In the genomic region with DNA sequence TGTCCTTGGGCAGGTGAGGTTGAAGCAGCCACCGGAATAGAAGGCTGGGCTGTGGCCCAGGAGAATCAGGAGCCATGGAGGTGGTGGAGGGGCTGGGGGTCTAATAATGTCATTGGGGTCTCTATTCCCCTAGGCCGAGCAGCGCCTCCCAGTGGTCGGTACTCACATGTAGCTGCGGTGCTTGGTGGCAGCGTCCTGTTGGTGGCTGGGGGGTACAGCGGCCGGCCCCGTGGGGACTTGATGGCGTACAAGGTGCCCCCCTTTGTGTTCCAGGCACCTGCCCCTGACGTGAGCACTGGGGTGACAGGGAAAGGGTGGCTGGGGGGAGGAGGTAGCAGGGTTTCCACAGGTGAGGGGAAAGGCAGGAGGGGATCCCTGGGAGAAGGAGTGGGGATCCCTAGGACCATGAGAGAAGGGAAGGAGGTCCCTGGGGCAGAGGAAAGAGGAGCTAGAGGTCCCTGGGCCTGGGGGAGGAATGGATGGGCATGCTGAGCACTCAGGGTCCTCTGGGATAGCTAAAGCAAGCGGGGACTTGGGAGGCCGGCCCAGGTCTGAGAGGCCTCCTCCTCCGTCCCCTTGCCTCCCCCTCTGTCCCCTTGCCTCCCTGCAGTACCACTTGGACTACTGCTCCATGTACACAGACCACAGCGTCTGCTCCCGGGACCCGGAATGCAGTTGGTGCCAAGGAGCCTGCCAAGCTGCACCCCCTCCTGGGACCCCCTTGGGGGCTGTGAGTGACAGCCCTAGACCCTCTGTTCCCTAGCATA, we compare ENCODE assay signal across 15 cellular contexts. TPM values are rescaled to one million over a fixed set of nuclear protein-coding genes. Genes with fewer than 3 reads are reported as not detected.
A peak's percentile ranks its signal among the peaks of the same experiment; 100 is the strongest.
DNase-seq lines count a peak whose midpoint lies in the region; ATAC-seq, FAIRE-seq and TF ChIP-seq lines count a peak whose summit lies in the region.
"Had no signal": no experiment of that assay in that cellular context is flagged by ENCODE, and none has a peak within 500 bp of the region (broad histone marks: within the 10 kb centered on the region; RNA-seq: fewer than 3 reads in every experiment).

No MANE protein-coding gene starts in this region.

- no peak overlapping the region for H3K4me3 ChIP-seq in hepatocyte
- H3K4me3 ChIP-seq: adrenal gland, MG63, pancreas had no signal

- no peaks in the 10 kb centered on the region for H3K4me1 ChIP-seq in hepatocyte (ENCODE audit: insufficient read depth)
- H3K4me1 ChIP-seq: adrenal gland, pancreas had no signal

- no peak overlapping the region for H3K27ac Mint-ChIP-seq in activated CD8-positive, alpha-beta T cell treated with anti-CD3 and anti-CD28 coated beads for 36 hours
- H3K27ac Mint-ChIP-seq in activated CD8-positive, alpha-beta T cell treated with anti-CD3 and anti-CD28 coated beads, Interleukin-2, amount 10 ng/mL, durations not matched to agents 7 days and 5 days, result no peak overlapping the region
- peak overlapping the region; percentile 47 for H3K27ac Mint-ChIP-seq in T-helper 17 cell
- H3K27ac Mint-ChIP-seq: activated T-cell treated with anti-CD3 and anti-CD28 coated beads, Interleukin-2, amount 50 U/mL, for 72 hours; mesothelial cell of epicardium had no signal

- no peaks in the 10 kb centered on the region for H3K36me3 ChIP-seq in hepatocyte (replicated peaks; ENCODE audit: insufficient read depth, low read depth)
- H3K36me3 ChIP-seq: pancreas had no signal

- no peak overlapping the region for H3K4me3 Mint-ChIP-seq in activated CD8-positive, alpha-beta T cell treated with anti-CD3 and anti-CD28 coated beads for 36 hours
- H3K4me3 Mint-ChIP-seq in activated CD8-positive, alpha-beta T cell treated with anti-CD3 and anti-CD28 coated beads, Interleukin-2, amount 10 ng/mL, durations not matched to agents 7 days and 5 days, result no peak overlapping the region
- no peak overlapping the region for H3K4me3 Mint-ChIP-seq in T-helper 17 cell
- H3K4me3 Mint-ChIP-seq: activated T-cell treated with anti-CD3 and anti-CD28 coated beads, Interleukin-2, amount 50 U/mL, for 72 hours; mesothelial cell of epicardium had no signal

- H3K79me2 ChIP-seq in hepatocyte, result no peaks in the 10 kb centered on the region

- ATAC-seq in activated CD8-positive, alpha-beta T cell treated with anti-CD3 and anti-CD28 coated beads for 36 hours, result no peak
- no peak for ATAC-seq in activated CD8-positive, alpha-beta T cell treated with anti-CD3 and anti-CD28 coated beads, Interleukin-2, amount 10 ng/mL, durations not matched to agents 7 days and 5 days
- ATAC-seq in T-helper 17 cell, result no peak
- ATAC-seq in GM19455 (IDR thresholded peaks at IDR 0.05; ENCODE audit: unreplicated experiment), result no peak
- ATAC-seq: activated T-cell treated with anti-CD3 and anti-CD28 coated beads, Interleukin-2, amount 50 U/mL, for 72 hours; pancreas had no signal

- CTCF ChIA-PET in activated CD8-positive, alpha-beta T cell treated with anti-CD3 and anti-CD28 coated beads for 36 hours (lab: Charles Lee), result interaction anchor here (2.5 kb wide), 1 partner anchor 11 kb away, joined by 5 read pairs; no protein-coding TSS in a partner anchor
- CTCF ChIA-PET in activated CD8-positive, alpha-beta T cell treated with anti-CD3 and anti-CD28 coated beads, Interleukin-2, amount 10 ng/mL, durations not matched to agents 7 days and 5 days (lab: Charles Lee), result interaction anchor here (0.7 kb wide), 1 partner anchor 11 kb away, joined by 3 read pairs; no protein-coding TSS in a partner anchor

- H3K36me3 Mint-ChIP-seq in activated CD8-positive, alpha-beta T cell treated with anti-CD3 and anti-CD28 coated beads for 36 hours (ENCODE audit: low read depth), result peaks cover 3% of the 10 kb centered on the region
- no peaks in the 10 kb centered on the region for H3K36me3 Mint-ChIP-seq in activated CD8-positive, alpha-beta T cell treated with anti-CD3 and anti-CD28 coated beads, Interleukin-2, amount 10 ng/mL, durations not matched to agents 7 days and 5 days (ENCODE audit: low read depth)
- H3K36me3 Mint-ChIP-seq in T-helper 17 cell (ENCODE audit: low read depth), result no peaks in the 10 kb centered on the region

- no peaks in the 10 kb centered on the region for H3K9me2 ChIP-seq in hepatocyte (replicated peaks; ENCODE audit: insufficient read depth)

- FAIRE-seq in GM19239 (lab: Jason Lieb, UNC), result no peak
- FAIRE-seq: D721Med, pancreas had no signal

- H3K27ac ChIP-seq in hepatocyte, result no peak overlapping the region
- H3K27ac ChIP-seq: adrenal gland, pancreas had no signal

- 92% methylated on average over 17 of the region's 17 CpGs for WGBS in hepatocyte (ENCODE audit: low lambda C conversion rate, missing lambda C conversion rate)

- no peaks in the 10 kb centered on the region for H3K27me3 Mint-ChIP-seq in activated CD8-positive, alpha-beta T cell treated with anti-CD3 and anti-CD28 coated beads for 36 hours
- H3K27me3 Mint-ChIP-seq in activated CD8-positive, alpha-beta T cell treated with anti-CD3 and anti-CD28 coated beads, Interleukin-2, amount 10 ng/mL, durations not matched to agents 7 days and 5 days (ENCODE audit: low read depth), result no peaks in the 10 kb centered on the region
- no peaks in the 10 kb centered on the region for H3K27me3 Mint-ChIP-seq in T-helper 17 cell

- H4K20me1 ChIP-seq in hepatocyte (ENCODE audit: insufficient read depth, poor library complexity, severe bottlenecking), result no peaks in the 10 kb centered on the region

- no peak overlapping the region for H2AFZ ChIP-seq in hepatocyte

- POLR2A ChIA-PET in activated CD8-positive, alpha-beta T cell treated with anti-CD3 and anti-CD28 coated beads for 36 hours (lab: Charles Lee), result interaction anchor here (2.0 kb wide), 1 partner anchor 11 kb away, joined by 7 read pairs; no protein-coding TSS in a partner anchor
- POLR2A ChIA-PET in activated CD8-positive, alpha-beta T cell treated with anti-CD3 and anti-CD28 coated beads, Interleukin-2, amount 10 ng/mL, durations not matched to agents 7 days and 5 days (lab: Charles Lee), result no interaction called here

- no peak for TF ChIP-seq CTCF in activated CD8-positive, alpha-beta T cell treated with anti-CD3 and anti-CD28 coated beads for 36 hours (IDR thresholded peaks at IDR 0.05)
- no peak for TF ChIP-seq CTCF in hepatocyte (IDR thresholded peaks at IDR 0.05; ENCODE audit: poor library complexity)

- H3K9me3 Mint-ChIP-seq in activated CD8-positive, alpha-beta T cell treated with anti-CD3 and anti-CD28 coated beads for 36 hours, result no peaks in the 10 kb centered on the region
- H3K9me3 Mint-ChIP-seq in activated CD8-positive, alpha-beta T cell treated with anti-CD3 and anti-CD28 coated beads, Interleukin-2, amount 10 ng/mL, durations not matched to agents 7 days and 5 days (ENCODE audit: insufficient read depth), result no peaks in the 10 kb centered on the region
- H3K9me3 Mint-ChIP-seq: activated T-cell treated with anti-CD3 and anti-CD28 coated beads, Interleukin-2, amount 50 U/mL, for 72 hours; mesothelial cell of epicardium had no signal

- H3K4me2 ChIP-seq in hepatocyte, result no peak overlapping the region

- peak; percentile 33 for DNase-seq in activated CD8-positive, alpha-beta T cell treated with anti-CD3 and anti-CD28 coated beads for 36 hours
- DNase-seq in activated CD8-positive, alpha-beta T cell treated with anti-CD3 and anti-CD28 coated beads, Interleukin-2, amount 10 ng/mL, durations not matched to agents 7 days and 5 days, result no peak
- DNase-seq in T-helper 17 cell, result no peak
- DNase-seq in hepatocyte (ENCODE audit: low spot score), result peak; percentile 4
- no peak for DNase-seq in GM19239 (ENCODE audit: insufficient read length, low spot score)
- DNase-seq in dedifferentiated amniotic fluid mesenchymal stem cell (ENCODE audit: extremely low spot score), result no peak
- DNase-seq in NCI-H146 treated with DMSO at 0.1 percent for 48 hours (lab: John Stamatoyannopoulos, UW; ENCODE audit: unreplicated experiment), result no peak
- DNase-seq: activated T-cell treated with anti-CD3 and anti-CD28 coated beads, Interleukin-2, amount 50 U/mL, for 72 hours; adrenal gland; cortex of kidney; MG63 had no signal

- no peaks in the 10 kb centered on the region for H3K27me3 ChIP-seq in hepatocyte
- H3K27me3 ChIP-seq: adrenal gland, MG63, pancreas had no signal

- H3K4me1 Mint-ChIP-seq in activated CD8-positive, alpha-beta T cell treated with anti-CD3 and anti-CD28 coated beads for 36 hours (ENCODE audit: low read depth), result no peaks in the 10 kb centered on the region
- no peaks in the 10 kb centered on the region for H3K4me1 Mint-ChIP-seq in activated CD8-positive, alpha-beta T cell treated with anti-CD3 and anti-CD28 coated beads, Interleukin-2, amount 10 ng/mL, durations not matched to agents 7 days and 5 days (ENCODE audit: low read depth)
- peaks cover 4% of the 10 kb centered on the region for H3K4me1 Mint-ChIP-seq in T-helper 17 cell

- H3K9me3 ChIP-seq in T-helper 17 cell (ENCODE audit: control insufficient read depth, low read length, poor library complexity, severe bottlenecking), result no peaks in the 10 kb centered on the region
- no peaks in the 10 kb centered on the region for H3K9me3 ChIP-seq in hepatocyte (ENCODE audit: low read depth)
- H3K9me3 ChIP-seq: adrenal gland, MG63, pancreas had no signal

- intact Hi-C loops in activated CD8-positive, alpha-beta T cell treated with anti-CD3 and anti-CD28 coated beads for 36 hours (cut with micrococcal nuclease), result no loop called here

RNA-seq across cellular contexts. Expression of a gene that starts 18.1 kb away (rescaled TPM):
- total RNA-seq in activated CD8-positive, alpha-beta T cell treated with anti-CD3 and anti-CD28 coated beads for 36 hours, result 1 to 10 TPM; 7.0 to 8.0 TPM
- total RNA-seq in activated CD8-positive, alpha-beta T cell treated with anti-CD3 and anti-CD28 coated beads, Interleukin-2, amount 10 ng/mL, durations not matched to agents 7 days and 5 days, result 1 to 10 TPM; 5.0 to 5.9 TPM
- total RNA-seq in T-helper 17 cell, result 1 to 10 TPM; 4.6 to 6.1 TPM
- 11.0 and 19.2 TPM in 2 replicates for total RNA-seq in hepatocyte
- polyA plus RNA-seq in hepatocyte, result 7.6 and 8.3 TPM in 2 replicates

RNA-seq across cellular contexts. Expression of a gene that starts 30.4 kb away (rescaled TPM):
- 1 to 10 TPM; 3.0 to 3.2 TPM for total RNA-seq in activated CD8-positive, alpha-beta T cell treated with anti-CD3 and anti-CD28 coated beads for 36 hours
- under 1 TPM in 1 of 2 experiments, not detected in 1; 0.37 TPM for total RNA-seq in activated CD8-positive, alpha-beta T cell treated with anti-CD3 and anti-CD28 coated beads, Interleukin-2, amount 10 ng/mL, durations not matched to agents 7 days and 5 days
- total RNA-seq in T-helper 17 cell (not detected), hepatocyte (0.40 TPM in 1 of 2 replicates, not detected in the other)
- polyA plus RNA-seq in hepatocyte, result 0.58 TPM in 1 of 2 replicates, not detected in the other

RNA-seq across cellular contexts. Expression of a gene that starts 41.1 kb away (rescaled TPM):
- 10 to 100 TPM; 39.1 to 42.4 TPM for total RNA-seq in activated CD8-positive, alpha-beta T cell treated with anti-CD3 and anti-CD28 coated beads for 36 hours
- 10 to 100 TPM; 48.2 to 52.7 TPM for total RNA-seq in activated CD8-positive, alpha-beta T cell treated with anti-CD3 and anti-CD28 coated beads, Interleukin-2, amount 10 ng/mL, durations not matched to agents 7 days and 5 days
- total RNA-seq in T-helper 17 cell, result 10 to 100 TPM; 16.0 to 17.7 TPM
- total RNA-seq in hepatocyte, result 46.1 and 70.6 TPM in 2 replicates
- 98.6 and 116 TPM in 2 replicates for polyA plus RNA-seq in hepatocyte

RNA-seq across cellular contexts. Expression of a gene that starts 41.6 kb away (rescaled TPM):
- under 1 TPM; 0.38 to 0.49 TPM for total RNA-seq in activated CD8-positive, alpha-beta T cell treated with anti-CD3 and anti-CD28 coated beads for 36 hours
- total RNA-seq in activated CD8-positive, alpha-beta T cell treated with anti-CD3 and anti-CD28 coated beads, Interleukin-2, amount 10 ng/mL, durations not matched to agents 7 days and 5 days, result under 1 TPM; 0.44 to 0.55 TPM
- under 1 TPM in 1 of 2 donors, not detected in 1; 0.50 TPM for total RNA-seq in T-helper 17 cell
- 0.24 and 2.2 TPM in 2 replicates for total RNA-seq in hepatocyte
- polyA plus RNA-seq in hepatocyte, result 1.9 and 3.0 TPM in 2 replicates

RNA-seq across cellular contexts. Expression of a gene that starts 46.6 kb away (rescaled TPM):
- not detected for total RNA-seq in activated CD8-positive, alpha-beta T cell treated with anti-CD3 and anti-CD28 coated beads for 36 hours
- not detected for total RNA-seq in activated CD8-positive, alpha-beta T cell treated with anti-CD3 and anti-CD28 coated beads, Interleukin-2, amount 10 ng/mL, durations not matched to agents 7 days and 5 days
- total RNA-seq in T-helper 17 cell, result not detected
- total RNA-seq in hepatocyte, result 0.93 TPM in 1 of 2 replicates, not detected in the other
- 8.3 and 8.8 TPM in 2 replicates for polyA plus RNA-seq in hepatocyte

Comparison
In these comparisons a context has a peak if more than half of its experiments do, and no peak if none do; other contexts are left out.
1. DNase-seq: peak in activated CD8-positive, alpha-beta T cell treated with anti-CD3 and anti-CD28 coated beads for 36 hours (single experiment) and hepatocyte (single experiment); none in activated CD8-positive, alpha-beta T cell treated with anti-CD3 and anti-CD28 coated beads, Interleukin-2, amount 10 ng/mL, durations not matched to agents 7 days and 5 days (single experiment), T-helper 17 cell (0 of 3), GM19239 (single experiment), dedifferentiated amniotic fluid mesenchymal stem cell (single experiment) and NCI-H146 treated with DMSO at 0.1 percent for 48 hours (single experiment).